10 cellular contexts compared by ENCODE assay signal in genomic region chr6:145349950-145350510, GRCh38.
DNase-seq lines count a peak whose midpoint lies in the region; ATAC-seq, FAIRE-seq and TF ChIP-seq lines count a peak whose summit lies in the region.
"Had no signal": no experiment of that assay in that cellular context is flagged by ENCODE, and none has a peak within 500 bp of the region (broad histone marks: within the 10 kb centered on the region; RNA-seq: fewer than 3 reads in every experiment).

No MANE protein-coding gene starts in this region.

- H3K14ac ChIP-seq in neuronal stem cell (ENCODE audit: low read length) = no peak overlapping the region

- no peak for TF ChIP-seq RAD21 in GM12878 (IDR thresholded peaks at IDR 0.05; ENCODE audit: insufficient read depth, low read depth, low read length)

- POLR2A ChIA-PET in GM12878 (lab: Charles Lee) = no interaction called here
- POLR2A ChIA-PET in A673 (lab: Charles Lee; ENCODE audit: low non-redundant PET) = no interaction called here

- DNase-seq in GM12878 (ENCODE audit: low read depth, low spot score) = peak; percentile 72
- no peak for DNase-seq in A673 (ENCODE audit: low spot score)
- no peak for DNase-seq in neuronal stem cell (ENCODE audit: low spot score)
- no peak for DNase-seq in activated CD4-positive, alpha-beta T cell treated with anti-CD3 and anti-CD28 coated beads for 4 hours
- no peak for DNase-seq in SKM-1 treated with dmso at 0.1 percent for 144 hours (lab: John Stamatoyannopoulos, UW; ENCODE audit: unreplicated experiment)
- DNase-seq: activated CD4-positive, alpha-beta T cell treated with anti-CD3 and anti-CD28 coated beads for 48 hours; NCI-H1436 treated with DMSO at 0.1 percent for 48 hours had no signal

- BruUV-seq in GM12878 (replicated peaks; lab: Mats Ljungman, UMichigan) (no TSS peak), A673 (replicated peaks; lab: Mats Ljungman, UMichigan) (no TSS peak)

- ATAC-seq in GM18511 (IDR thresholded peaks at IDR 0.05; ENCODE audit: unreplicated experiment) (peak; percentile 86), GM21381 (IDR thresholded peaks at IDR 0.05; ENCODE audit: unreplicated experiment) (peak; percentile 64), HG03066 (IDR thresholded peaks at IDR 0.05; ENCODE audit: low read depth, unreplicated experiment) (peak; percentile 77), GM12878 (peak; percentile 82)

- RAD21 ChIA-PET in GM12878 (lab: Charles Lee; ENCODE audit: unreplicated experiment) = interaction anchor here (0.8 to 3.4 kb wide), 4 partner anchors 23 to 283 kb away, joined by 3 to 17 read pairs (median 10); no protein-coding TSS in a partner anchor

- H3K36me3 ChIP-seq in GM12878 (ENCODE audit: control insufficient read depth in 2 of 2, insufficient read depth in 2 of 2, low read length in 1 of 2) = no peaks in the 10 kb centered on the region
- H3K36me3 ChIP-seq in A673 (ENCODE audit: insufficient read depth, low read length, poor library complexity, severe bottlenecking) = no peaks in the 10 kb centered on the region
- H3K36me3 ChIP-seq in neuronal stem cell (replicated peaks in 1 of 2; ENCODE audit: control insufficient read depth in 2 of 2, insufficient read depth in 2 of 2, low read length in 2 of 2) = no peaks in the 10 kb centered on the region

- intact Hi-C loops in GM12878 (cut with micrococcal nuclease; ENCODE audit: unreplicated experiment) = loop anchor here (5.0 to 10.0 kb wide), 2 partner anchors 138 to 285 kb away; no protein-coding TSS in a partner anchor
- intact Hi-C loops in A673 (cut with micrococcal nuclease; ENCODE audit: unreplicated experiment) = no loop called here

- peaks cover 15% of the 10 kb centered on the region for H3K4me1 ChIP-seq in GM12878 (ENCODE audit: control insufficient read depth, insufficient read depth, low read length)
- H3K4me1 ChIP-seq in A673 (ENCODE audit: insufficient read depth, low read length, poor library complexity, severe bottlenecking) = peaks cover 15% of the 10 kb centered on the region
- no peaks in the 10 kb centered on the region for H3K4me1 ChIP-seq in neuronal stem cell (ENCODE audit: control insufficient read depth in 2 of 2, insufficient read depth in 1 of 2, low read depth in 1 of 2, low read length in 2 of 2)

- no peak overlapping the region for H4K8ac ChIP-seq in neuronal stem cell (ENCODE audit: low read depth, low read length)

- H3K4me2 ChIP-seq in GM12878 (ENCODE audit: control insufficient read depth, insufficient read depth) (peak overlapping the region; percentile 74), neuronal stem cell (ENCODE audit: insufficient read depth, low read length, poor library complexity, severe bottlenecking) (no peak overlapping the region)

- no peaks in the 10 kb centered on the region for H3K79me2 ChIP-seq in GM12878 (ENCODE audit: control insufficient read depth, insufficient read depth, low read length)

- no peak for FAIRE-seq in GM12878 (lab: Jason Lieb, UNC)

- H2AFZ ChIP-seq in GM12878 (ENCODE audit: control insufficient read depth, low read depth, low read length) = peak overlapping the region; percentile 59
- no peak overlapping the region for H2AFZ ChIP-seq in neuronal stem cell (ENCODE audit: low read length)

- H3K9ac ChIP-seq in GM12878 (ENCODE audit: control insufficient read depth, insufficient read depth, low read length) (peak overlapping the region; percentile 54), neuronal stem cell (ENCODE audit: low read depth, low read length, poor library complexity) (no peak overlapping the region)

- no peak overlapping the region for H3K4ac ChIP-seq in neuronal stem cell (ENCODE audit: low read length)

- H3K27me3 ChIP-seq in GM12878 (replicated peaks in 1 of 2; ENCODE audit: control insufficient read depth in 2 of 2, insufficient read depth in 2 of 2, low read length in 1 of 2) (no peaks in the 10 kb centered on the region), A673 (replicated peaks; ENCODE audit: insufficient read depth, low read depth, low read length, poor library complexity) (no peaks in the 10 kb centered on the region), neuronal stem cell (ENCODE audit: control insufficient read depth in 3 of 3, insufficient read depth in 3 of 3, low read depth in 1 of 3, low read length in 3 of 3) (no peaks in the 10 kb centered on the region)

- H4K20me1 ChIP-seq in GM12878 (ENCODE audit: control insufficient read depth, insufficient read depth) = no peaks in the 10 kb centered on the region

- no peak overlapping the region for H2BK15ac ChIP-seq in neuronal stem cell (ENCODE audit: low read length)

- H3K18ac ChIP-seq in neuronal stem cell (ENCODE audit: low read length) = no peak overlapping the region

- H3K9me3 ChIP-seq in GM12878 (replicated peaks; ENCODE audit: control insufficient read depth, insufficient read depth, low read length) (no peaks in the 10 kb centered on the region), A673 (ENCODE audit: low read depth, low read length, poor library complexity, severe bottlenecking) (no peaks in the 10 kb centered on the region), neuronal stem cell (replicated peaks in 1 of 2; ENCODE audit: control insufficient read depth in 2 of 2, insufficient read depth in 1 of 2, low read depth in 1 of 2, low read length in 2 of 2) (no peaks in the 10 kb centered on the region)

- no peak overlapping the region for H4K91ac ChIP-seq in neuronal stem cell (ENCODE audit: low read depth, low read length, poor library complexity)

- TF ChIP-seq POLR2A in GM12878 (IDR thresholded peaks at IDR 0.05; ENCODE audit: low read depth, low read length) = peak; percentile 37; the same call in 1 of the 2 replicates

- no peak overlapping the region for H2AK5ac ChIP-seq in neuronal stem cell (ENCODE audit: low read depth, low read length)

- H3K23ac ChIP-seq in neuronal stem cell (ENCODE audit: low read depth, low read length, poor library complexity) = no peak overlapping the region

- peak; percentile 67 to 81 for TF ChIP-seq EP300 in GM12878 (IDR thresholded peaks at IDR 0.05; ENCODE audit: borderline replicate concordance in 1 of 2, control insufficient read depth in 1 of 2, low read depth in 2 of 2, low read length in 2 of 2)

- TF ChIP-seq CTCF in GM12878 (IDR thresholded peaks at IDR 0.05 in 2 of 3, conservative IDR thresholded peaks at IDR 0.05 in 1 of 3; ENCODE audit: control insufficient read depth in 2 of 3, extremely low read depth in 1 of 3, insufficient read depth in 1 of 3, low read depth in 3 of 3, low read length in 3 of 3) = no peak
- no peak for TF ChIP-seq CTCF in A673 (conservative IDR thresholded peaks at IDR 0.05; ENCODE audit: low read depth, low read length)

- no peak overlapping the region for H2BK5ac ChIP-seq in neuronal stem cell (ENCODE audit: low read length)

- SMC1A ChIA-PET in GM12878 (lab: Charles Lee; ENCODE audit: uncharacterized antibody, unreplicated experiment) = interaction anchor here (0.6 to 3.6 kb wide), 12 partner anchors 12 to 336 kb away, joined by 3 to 25 read pairs (median 4); no protein-coding TSS in a partner anchor

- 0% methylated on average over 3 of the region's 3 CpGs for WGBS in GM12878 (ENCODE audit: insufficient coverage, insufficient replicate concordance, low lambda C conversion rate, missing lambda C conversion rate)
- WGBS in neuronal stem cell (ENCODE audit: extremely low coverage in 2 of 2, insufficient read length in 2 of 2, insufficient replicate concordance in 1 of 2), 2 donors = no CpG with 5 or more reads among the region's 3 CpGs

- in situ Hi-C loops in GM12878 (cut with MboI) = no loop called here

- no peak overlapping the region for H2BK12ac ChIP-seq in neuronal stem cell (ENCODE audit: low read length)

- no peaks in the 10 kb centered on the region for H3K79me1 ChIP-seq in neuronal stem cell (ENCODE audit: low read depth, low read length)

- H3K27ac ChIP-seq in GM12878 (ENCODE audit: control insufficient read depth, insufficient read depth) (peak overlapping the region; percentile 71), A673 (ENCODE audit: low read depth, low read length, poor library complexity, severe bottlenecking) (no peak overlapping the region), neuronal stem cell (replicated peaks; ENCODE audit: low read length) (no peak overlapping the region)

- peak overlapping the region; percentile 39; the same call in 1 of the 2 replicates for H3K4me3 ChIP-seq in GM12878
- no peak overlapping the region for H3K4me3 ChIP-seq in A673 (ENCODE audit: low read depth, low read length, poor library complexity, severe bottlenecking)
- no peak overlapping the region for H3K4me3 ChIP-seq in neuronal stem cell (ENCODE audit: low read length in 2 of 2)

- H2BK120ac ChIP-seq in neuronal stem cell (ENCODE audit: low read depth, low read length) = no peak overlapping the region

- CTCF ChIA-PET in GM12878 (lab: Yijun Ruan, JAX) = interaction anchor here (0.7 to 4.0 kb wide), 6 partner anchors 8 to 578 kb away, joined by 3 to 36 read pairs (median 4); no protein-coding TSS in a partner anchor
- CTCF ChIA-PET in A673 (lab: Charles Lee) = no interaction called here

TF ChIP-seq in GM12878, 131 proteins besides CTCF, POLR2A, EP300 and RAD21 (continues in another document):
- TF ChIP-seq ZSCAN29 (IDR thresholded peaks at IDR 0.05) (no peak), HDAC6 (IDR thresholded peaks at IDR 0.05; ENCODE audit: unreplicated experiment) (no peak), RBBP5 (conservative IDR thresholded peaks at IDR 0.05) (no peak), ZBTB33 (IDR thresholded peaks at IDR 0.05) (no peak), SP1 (IDR thresholded peaks at IDR 0.05; ENCODE audit: low read depth, low read length) (peak; percentile 45), PAX5 (IDR thresholded peaks at IDR 0.05; ENCODE audit: borderline replicate concordance, low read depth, low read length) (no peak), STAT1 (conservative IDR thresholded peaks at IDR 0.05) (no peak)
